26 cellular contexts compared by ENCODE assay signal in genomic region chr5:59769832-59770231, GRCh38.
DNase-seq lines count a peak whose midpoint lies in the region; ATAC-seq, FAIRE-seq and TF ChIP-seq lines count a peak whose summit lies in the region.
"Had no signal": no experiment of that assay in that cellular context is flagged by ENCODE, and none has a peak within 500 bp of the region (broad histone marks: within the 10 kb centered on the region; RNA-seq: fewer than 3 reads in every experiment).

No MANE protein-coding gene starts in this region.

- H3K27me3 ChIP-seq in ACC112 (ENCODE audit: insufficient read depth, low read length) (peaks cover 22% of the 10 kb centered on the region), PC-9 (ENCODE audit: insufficient read depth, low read depth) (no peaks in the 10 kb centered on the region), pancreas (no peaks in the 10 kb centered on the region), heart left ventricle (peaks cover 0 to 38% (median 6%) of the 10 kb centered on the region in 9 donors)
- H3K27me3 ChIP-seq: body of pancreas, hepatocyte had no signal

- peak overlapping the region; percentile 83 for H3K4me2 ChIP-seq in PC-9
- H3K4me2 ChIP-seq: BLaER1 had no signal

- H3K36me3 ChIP-seq in ACC112 (ENCODE audit: insufficient read depth, low read length) (no peaks in the 10 kb centered on the region), PC-9 (ENCODE audit: low read depth) (no peaks in the 10 kb centered on the region), pancreas (no peaks in the 10 kb centered on the region), heart left ventricle (no peaks in the 10 kb centered on the region)
- H3K36me3 ChIP-seq: BLaER1, HAP-1 had no signal

- no peak overlapping the region for H3K27ac Mint-ChIP-seq in activated T-cell treated with anti-CD3 and anti-CD28 coated beads, Interleukin-2, amount 50 U/mL, for 72 hours
- H3K27ac Mint-ChIP-seq: activated CD4-positive, alpha-beta T cell treated with anti-CD3 and anti-CD28 coated beads, Interleukin-2, amount 10 ng/mL, durations not matched to agents 7 days and 5 days; stimulated activated naive CD8-positive, alpha-beta T cell treated with anti-CD3 and anti-CD28 coated beads, Interleukin-15, amount 100 ng/mL, for 72 hours had no signal

- H3K36me3 Mint-ChIP-seq in activated T-cell treated with anti-CD3 and anti-CD28 coated beads, Interleukin-2, amount 50 U/mL, for 72 hours (ENCODE audit: insufficient read depth in 2 of 2) = no peaks in the 10 kb centered on the region
- H3K36me3 Mint-ChIP-seq: memory B cell had no signal

- H3K27ac ChIP-seq in ACC112 (ENCODE audit: low read depth, low read length) (peak overlapping the region; percentile 48; the same call in 1 of the 2 replicates), PC-9 (peak overlapping the region; percentile 65), pancreas (no peak overlapping the region), heart left ventricle (peak overlapping the region in 1 of 12 donors; percentile 82)
- H3K27ac ChIP-seq: BLaER1, body of pancreas had no signal

- no TSS peak for BruUV-seq in PC-9 (replicated peaks; lab: Mats Ljungman, UMichigan)

- no peak overlapping the region for H3K4me3 ChIP-seq in ACC112 (ENCODE audit: low read depth, low read length)
- H3K4me3 ChIP-seq in PC-9 = peak overlapping the region; percentile 88; the same call in 1 of the 2 replicates
- H3K4me3 ChIP-seq in pancreas = no peak overlapping the region
- no peak overlapping the region for H3K4me3 ChIP-seq in heart left ventricle
- H3K4me3 ChIP-seq: BLaER1, body of pancreas, HAP-1, hepatocyte, K562 had no signal

- no peaks in the 10 kb centered on the region for H3K9me2 ChIP-seq in PC-9 (ENCODE audit: insufficient read depth)

- no peaks in the 10 kb centered on the region for H4K20me1 ChIP-seq in PC-9 (ENCODE audit: insufficient read depth)
- H4K20me1 ChIP-seq: BLaER1 had no signal

- POLR2A ChIA-PET in PC-9 (lab: Charles Lee; ENCODE audit: unreplicated experiment) = no interaction called here

- TF ChIP-seq POLR2A in heart left ventricle (IDR thresholded peaks at IDR 0.05) = no peak

- intact Hi-C loops in PC-9 (cut with micrococcal nuclease; ENCODE audit: unreplicated experiment) = loop anchor here (2.0 kb wide), 2 partner anchors 17 to 29 kb away; no protein-coding TSS in a partner anchor
- intact Hi-C loops in pancreas (cut with DNase I) = no loop called here
- intact Hi-C loops in Right ventricle myocardium superior (cut with DNase I) = no loop called here
- intact Hi-C loops in heart left ventricle (cut with DNase I) = no loop called here

- H3K4me1 ChIP-seq in ACC112 (ENCODE audit: control insufficient read depth, insufficient read depth, low read length, unreplicated experiment) (peaks cover 22% of the 10 kb centered on the region), PC-9 (replicated peaks; ENCODE audit: insufficient read depth) (peaks cover 57% of the 10 kb centered on the region), pancreas (peaks cover 0 to 3% (median 0%) of the 10 kb centered on the region in 3 donors), heart left ventricle (peaks cover 0 to 25% (median 8%) of the 10 kb centered on the region in 12 donors)
- H3K4me1 ChIP-seq: HAP-1 had no signal

- no peak overlapping the region for H3K4me3 Mint-ChIP-seq in activated T-cell treated with anti-CD3 and anti-CD28 coated beads, Interleukin-2, amount 50 U/mL, for 72 hours
- H3K4me3 Mint-ChIP-seq: activated CD4-positive, alpha-beta T cell treated with anti-CD3 and anti-CD28 coated beads, Interleukin-2, amount 10 ng/mL, durations not matched to agents 7 days and 5 days had no signal

- H3K27me3 Mint-ChIP-seq in activated T-cell treated with anti-CD3 and anti-CD28 coated beads, Interleukin-2, amount 50 U/mL, for 72 hours (ENCODE audit: low read depth) = peaks cover 50% of the 10 kb centered on the region

- FAIRE-seq in pancreas (lab: Jason Lieb, UNC) = peak; percentile 13
- FAIRE-seq: HTR-8/SVneo, K562 had no signal

- no peaks in the 10 kb centered on the region for H3K9me3 ChIP-seq in PC-9 (ENCODE audit: insufficient read depth, low read depth)
- no peaks in the 10 kb centered on the region for H3K9me3 ChIP-seq in pancreas
- H3K9me3 ChIP-seq in heart left ventricle = no peaks in the 10 kb centered on the region
- H3K9me3 ChIP-seq: BLaER1, body of pancreas, HAP-1 had no signal

- ATAC-seq in pancreas = no peak
- ATAC-seq in Right ventricle myocardium superior (ENCODE audit: poor library complexity) = no peak
- no peak for ATAC-seq in heart left ventricle
- no peak for ATAC-seq in GM18861 (IDR thresholded peaks at IDR 0.05; ENCODE audit: unreplicated experiment)
- no peak for ATAC-seq in activated T-cell treated with anti-CD3 and anti-CD28 coated beads, Interleukin-2, amount 50 U/mL, for 72 hours (replicated peaks in 1 of 2)
- ATAC-seq: activated T-cell treated with anti-CD3 and anti-CD28 coated beads, Interleukin-2, amount 50 U/mL, for 4 hours; body of pancreas; esophagus mucosa; K562; left colon; stimulated activated naive CD8-positive, alpha-beta T cell treated with anti-CD3 and anti-CD28 coated beads, Interleukin-15, amount 100 ng/mL, for 72 hours had no signal

- H2AFZ ChIP-seq in ACC112 (ENCODE audit: low read length, unreplicated experiment) = no peak overlapping the region
- no peak overlapping the region for H2AFZ ChIP-seq in PC-9

- no peaks in the 10 kb centered on the region for H3K9me3 Mint-ChIP-seq in activated T-cell treated with anti-CD3 and anti-CD28 coated beads, Interleukin-2, amount 50 U/mL, for 72 hours
- H3K9me3 Mint-ChIP-seq: activated CD4-positive, alpha-beta T cell treated with anti-CD3 and anti-CD28 coated beads, Interleukin-2, amount 10 ng/mL, durations not matched to agents 7 days and 5 days; activated T-cell treated with anti-CD3 and anti-CD28 coated beads, Interleukin-2, amount 50 U/mL, for 4 hours; memory B cell; stimulated activated naive CD8-positive, alpha-beta T cell treated with anti-CD3 and anti-CD28 coated beads, Interleukin-15, amount 100 ng/mL, for 72 hours had no signal

- TF ChIP-seq CTCF in PC-9 (conservative IDR thresholded peaks at IDR 0.05) (no peak), pancreas (IDR thresholded peaks at IDR 0.05) (no peak), heart left ventricle (IDR thresholded peaks at IDR 0.05) (no peak)

- CTCF ChIA-PET in PC-9 (lab: Charles Lee) = no interaction called here

- peaks cover 15% of the 10 kb centered on the region for H3F3A ChIP-seq in PC-9 (ENCODE audit: insufficient read depth, low read depth)

- peaks cover 15% of the 10 kb centered on the region for H3K4me1 Mint-ChIP-seq in activated T-cell treated with anti-CD3 and anti-CD28 coated beads, Interleukin-2, amount 50 U/mL, for 72 hours (ENCODE audit: low read depth)

- no peaks in the 10 kb centered on the region for H3K79me2 ChIP-seq in ACC112 (ENCODE audit: control insufficient read depth, insufficient read depth, low read length, unreplicated experiment)
- peaks cover 37% of the 10 kb centered on the region for H3K79me2 ChIP-seq in PC-9 (ENCODE audit: low read depth)

- DNase-seq in PC-9 (peak in 1 of 2 experiments; percentile 43), dermis blood vessel endothelial cell (peak; percentile 8), pancreas (no peak), Right ventricle myocardium superior (no peak), heart left ventricle (no peak)
- no peak for DNase-seq in activated T-cell treated with anti-CD3 and anti-CD28 coated beads, Interleukin-2, amount 50 U/mL, for 72 hours
- DNase-seq: activated CD4-positive, alpha-beta T cell treated with anti-CD3 and anti-CD28 coated beads, Interleukin-2, amount 10 ng/mL, durations not matched to agents 7 days and 5 days; activated T-cell treated with anti-CD3 and anti-CD28 coated beads, Interleukin-2, amount 50 U/mL, for 4 hours; body of pancreas; effector memory CD4-positive, alpha-beta T cell; foreskin melanocyte; GF-D8; left colon; NCI-H1417; NCI-H2081 treated with DMSO at 0.1 percent for 48 hours; stimulated activated naive CD8-positive, alpha-beta T cell treated with anti-CD3 and anti-CD28 coated beads, Interleukin-15, amount 100 ng/mL, for 72 hours; T1000 had no signal

Comparison
In these comparisons a context has a peak if more than half of its experiments do, and no peak if none do; other contexts are left out.
1. H3K27ac ChIP-seq: peak in ACC112 (single experiment) and PC-9 (single experiment); none in pancreas (0 of 4).